Comparison of ENCODE assay signal across 18 cellular contexts in the genomic region with DNA sequence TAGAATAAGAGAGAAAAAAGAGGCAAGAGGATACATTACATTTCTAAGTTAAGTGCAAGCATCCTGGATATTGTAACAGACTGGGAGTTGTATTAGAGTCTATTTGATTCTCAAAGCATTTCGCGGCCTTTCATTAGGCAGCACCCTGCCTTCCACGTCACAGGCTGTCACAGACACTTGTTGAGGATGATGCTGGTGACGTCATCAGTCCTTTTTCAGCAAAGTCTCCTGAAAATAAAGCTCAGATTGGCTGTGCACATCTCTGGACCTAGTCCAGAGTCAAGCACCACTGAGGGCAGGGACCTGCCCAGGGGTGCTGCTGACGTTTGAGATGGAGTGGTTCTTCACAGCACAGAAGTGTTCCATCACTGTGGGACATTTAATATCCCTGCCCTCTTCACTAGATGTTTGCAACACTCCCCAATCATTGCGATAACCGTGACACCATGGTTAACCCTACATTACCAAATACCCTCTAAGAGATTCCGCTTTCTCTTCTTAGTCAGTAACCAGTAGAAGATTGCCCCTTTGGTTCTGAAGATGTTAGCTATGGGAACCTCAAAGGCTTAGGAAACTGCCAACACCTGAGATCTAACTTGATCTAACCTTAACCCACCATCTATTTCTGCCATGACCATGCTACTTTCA.
"Had no signal": no experiment of that assay in that cellular context is flagged by ENCODE, and none has a peak within 500 bp of the region (broad histone marks: within the 10 kb centered on the region; RNA-seq: fewer than 3 reads in every experiment).

No MANE protein-coding gene starts in this region.

- H3K36me3 ChIP-seq: heart left ventricle, neural progenitor cell, thyroid gland, WERI-Rb-1 had no signal

- H3K27me3 Mint-ChIP-seq: activated CD4-positive, alpha-beta T cell treated with anti-CD3 and anti-CD28 coated beads for 36 hours had no signal

- FAIRE-seq: astrocyte, endothelial cell of umbilical vein, islet of Langerhans had no signal

- H3K9me3 ChIP-seq: heart left ventricle, thyroid gland had no signal

- H3K27me3 ChIP-seq: heart left ventricle, neural progenitor cell, thyroid gland had no signal

- H3K36me3 Mint-ChIP-seq: memory B cell, neural progenitor cell, T-cell had no signal

- ATAC-seq: activated CD4-positive, alpha-beta T cell treated with anti-CD3 and anti-CD28 coated beads for 36 hours; activated CD8-positive, alpha-beta T cell treated with anti-CD3 and anti-CD28 coated beads for 36 hours; activated T-cell treated with anti-CD3 and anti-CD28 coated beads, Interleukin-2, amount 50 U/mL, for 72 hours; T-cell had no signal

- H3K4me3 ChIP-seq: heart left ventricle, neural progenitor cell, thyroid gland had no signal

- DNase-seq: activated CD4-positive, alpha-beta T cell treated with anti-CD3 and anti-CD28 coated beads for 36 hours; activated CD8-positive, alpha-beta memory T cell treated with anti-CD3 and anti-CD28 coated beads, Interleukin-2, amount 50 U/mL, for 4 hours; activated CD8-positive, alpha-beta T cell treated with anti-CD3 and anti-CD28 coated beads for 36 hours; activated gamma-delta T cell treated with Interleukin-2 at 50 U/mL for 16 hours; activated T-cell treated with anti-CD3 and anti-CD28 coated beads, Interleukin-2, amount 50 U/mL, for 72 hours; foreskin melanocyte; retina; stimulated activated CD4-positive, alpha-beta T cell treated with anti-CD3 and anti-CD28 coated beads, Interleukin-15, amount 100 ng/mL, for 24 hours; stimulated activated CD4-positive, alpha-beta T cell treated with anti-CD3 and anti-CD28 coated beads, Interleukin-4, amount 100 ng/mL, for 4 hours; T-cell; thyroid gland; WERI-Rb-1 had no signal

- H3K4me3 Mint-ChIP-seq: activated CD4-positive, alpha-beta T cell treated with anti-CD3 and anti-CD28 coated beads for 36 hours; activated CD8-positive, alpha-beta T cell treated with anti-CD3 and anti-CD28 coated beads for 36 hours; activated T-cell treated with anti-CD3 and anti-CD28 coated beads, Interleukin-2, amount 50 U/mL, for 72 hours; memory B cell; neural progenitor cell; T-cell had no signal

- H3K4me1 Mint-ChIP-seq: memory B cell, T-cell had no signal

- H3K27ac Mint-ChIP-seq: activated CD4-positive, alpha-beta T cell treated with anti-CD3 and anti-CD28 coated beads for 36 hours; activated CD8-positive, alpha-beta T cell treated with anti-CD3 and anti-CD28 coated beads for 36 hours; activated T-cell treated with anti-CD3 and anti-CD28 coated beads, Interleukin-2, amount 50 U/mL, for 72 hours; memory B cell; T-cell had no signal

- H3K27ac ChIP-seq: neural progenitor cell, thyroid gland, WERI-Rb-1 had no signal
